In the genomic region with DNA sequence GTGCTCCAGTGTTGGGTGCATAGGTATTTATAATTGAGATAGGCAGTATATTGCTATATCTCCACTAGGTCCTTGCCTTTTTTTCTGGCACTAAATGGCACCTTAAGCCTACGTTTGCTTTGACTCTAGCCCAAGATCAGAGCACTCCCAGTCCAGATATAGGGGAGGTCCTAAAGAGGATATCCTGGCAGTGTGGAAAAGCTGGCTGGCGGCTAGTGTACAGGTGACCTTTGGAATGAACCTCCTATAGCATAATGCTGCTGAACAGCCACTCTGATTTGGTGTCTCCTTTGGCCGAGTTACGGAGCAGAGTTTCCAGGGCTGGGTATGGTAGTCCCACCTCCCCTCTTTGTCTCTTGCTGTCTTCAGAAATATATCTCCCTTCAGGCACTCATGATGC, we compare ENCODE assay signal across 21 cellular contexts.
"Had no signal": no experiment of that assay in that cellular context is flagged by ENCODE, and none has a peak within 500 bp of the region (broad histone marks: within the 10 kb centered on the region; RNA-seq: fewer than 3 reads in every experiment).

No MANE protein-coding gene starts in this region.

- H3K9me3 Mint-ChIP-seq: activated CD4-positive, alpha-beta T cell treated with anti-CD3 and anti-CD28 coated beads, Interleukin-2, amount 10 ng/mL, durations not matched to agents 24 days and 14 days; activated naive CD4-positive, alpha-beta T cell treated with anti-CD3 and anti-CD28 coated beads, Interleukin-2, amount 50 U/mL, for 24 hours; IgD-negative memory B cell; T-helper 1 cell treated with Interleukin-12 subunit alpha and Interleukin-12 subunit beta and Interleukin-4 antibody, amounts not matched to agents 30 μg/mL and 1 μg/mL, for 36 hours had no signal

- H3K27me3 Mint-ChIP-seq: activated CD4-positive, alpha-beta T cell treated with anti-CD3 and anti-CD28 coated beads, Interleukin-2, amount 10 ng/mL, durations not matched to agents 24 days and 14 days; activated naive CD4-positive, alpha-beta T cell treated with anti-CD3 and anti-CD28 coated beads, Interleukin-2, amount 50 U/mL, for 24 hours; IgD-negative memory B cell had no signal

- FAIRE-seq: RCC 7860 had no signal

- H3K27me3 ChIP-seq: SJSA1 had no signal

- H3K4me3 ChIP-seq: SJSA1 had no signal

- H3K27ac ChIP-seq: SJSA1 had no signal

- H3K4me3 Mint-ChIP-seq: activated CD4-positive, alpha-beta T cell treated with anti-CD3 and anti-CD28 coated beads, Interleukin-2, amount 10 ng/mL, durations not matched to agents 24 days and 14 days; activated naive CD4-positive, alpha-beta T cell treated with anti-CD3 and anti-CD28 coated beads, Interleukin-2, amount 50 U/mL, for 24 hours; IgD-negative memory B cell; T-helper 1 cell treated with Interleukin-12 subunit alpha and Interleukin-12 subunit beta and Interleukin-4 antibody, amounts not matched to agents 30 μg/mL and 1 μg/mL, for 36 hours had no signal

- H3K36me3 Mint-ChIP-seq: IgD-negative memory B cell had no signal

- H3K4me1 ChIP-seq: SJSA1 had no signal

- DNase-seq: activated CD4-positive, alpha-beta T cell treated with anti-CD3 and anti-CD28 coated beads for 1 hour; activated CD4-positive, alpha-beta T cell treated with anti-CD3 and anti-CD28 coated beads, Interleukin-2, amount 10 ng/mL, durations not matched to agents 24 days and 14 days; activated CD4-positive, alpha-beta T cell treated with anti-CD3 and anti-CD28 coated beads, Interleukin-2, amount 50 U/mL, for 48 hours; activated CD8-positive, alpha-beta memory T cell treated with anti-CD3 and anti-CD28 coated beads, Interleukin-2, amount 50 U/mL, for 4 hours; activated effector memory CD4-positive, alpha-beta T cell treated with Interleukin-2 at 50 U/mL for 16 hours; activated naive CD4-positive, alpha-beta T cell; KG1; NCI-H1048; NCI-H146; NCI-H187 treated with DMSO at 0.1 percent for 48 hours; NCI-H2081 treated with DMSO at 0.1 percent for 48 hours; NCI-H446; NCI-H524; SHP77; SW 1271 had no signal

- H3K9me3 ChIP-seq: SJSA1 had no signal

- H3K36me3 ChIP-seq: SJSA1 had no signal

- ATAC-seq: SK-N-SH treated with all-trans-retinoic acid at 6 μM for 48 hours had no signal

- H3K4me1 Mint-ChIP-seq: IgD-negative memory B cell had no signal

- H3K27ac Mint-ChIP-seq: IgD-negative memory B cell; T-helper 1 cell treated with Interleukin-12 subunit alpha and Interleukin-12 subunit beta and Interleukin-4 antibody, amounts not matched to agents 30 μg/mL and 1 μg/mL, for 36 hours had no signal
